In genomic region chr18:12883003-12883683, GRCh38 we compare ENCODE assay signal across 8 cellular contexts. TPM values are rescaled to one million over a fixed set of nuclear protein-coding genes. Genes with fewer than 3 reads are reported as not detected.
DNase-seq lines count a peak whose midpoint lies in the region; ATAC-seq and TF ChIP-seq lines count a peak whose summit lies in the region.

No MANE protein-coding gene starts in this region.

- H3K27ac ChIP-seq in VCaP, result peak overlapping the region; percentile 95

- H3K4me1 Mint-ChIP-seq in natural killer cell treated with Interleukin-12 subunit alpha and Interleukin-12 subunit beta and Interleukin-15 and Interleukin-18, amount 100 ng/mL, for 72 hours (ENCODE audit: low read depth in 2 of 2), result peaks cover 58 to 76% of the 10 kb centered on the region in 2 donors

- no peak for TF ChIP-seq POLR2A in erythroblast (IDR thresholded peaks at IDR 0.05; ENCODE audit: low read length)

- ATAC-seq in HG03135 (IDR thresholded peaks at IDR 0.05; ENCODE audit: unreplicated experiment) (peak; percentile 22), GM18519 (IDR thresholded peaks at IDR 0.05; ENCODE audit: low FRiP score, unreplicated experiment) (no peak)
- peak; percentile 25 to 34 for ATAC-seq in natural killer cell treated with Interleukin-12 subunit alpha and Interleukin-12 subunit beta and Interleukin-15 and Interleukin-18, amount 100 ng/mL, for 72 hours

- DNase-seq in activated effector memory CD4-positive, alpha-beta T cell treated with anti-CD3 and anti-CD28 coated beads, Interleukin-2, amount 50 U/mL, for 16 hours, result peak; percentile 68
- DNase-seq in activated effector memory CD4-positive, alpha-beta T cell treated with Interleukin-2 at 50 U/mL for 16 hours, result no peak
- DNase-seq in erythroblast (lab: John Stamatoyannopoulos, UW) (peak; percentile 56 to 68), pons (ENCODE audit: low spot score) (no peak)
- DNase-seq in natural killer cell treated with Interleukin-12 subunit alpha and Interleukin-12 subunit beta and Interleukin-15 and Interleukin-18, amount 100 ng/mL, for 72 hours (ENCODE audit: low spot score), result no peak

- peak overlapping the region; percentile 95 for H3K4me3 Mint-ChIP-seq in natural killer cell treated with Interleukin-12 subunit alpha and Interleukin-12 subunit beta and Interleukin-15 and Interleukin-18, amount 100 ng/mL, for 72 hours

- peak overlapping the region; percentile 89 to 98 for H3K27ac Mint-ChIP-seq in natural killer cell treated with Interleukin-12 subunit alpha and Interleukin-12 subunit beta and Interleukin-15 and Interleukin-18, amount 100 ng/mL, for 72 hours

- H3K27me3 Mint-ChIP-seq in natural killer cell treated with Interleukin-12 subunit alpha and Interleukin-12 subunit beta and Interleukin-15 and Interleukin-18, amount 100 ng/mL, for 72 hours, result no peaks in the 10 kb centered on the region

- no peak for TF ChIP-seq CTCF in VCaP (conservative IDR thresholded peaks at IDR 0.05)

- H3K9me3 Mint-ChIP-seq in natural killer cell treated with Interleukin-12 subunit alpha and Interleukin-12 subunit beta and Interleukin-15 and Interleukin-18, amount 100 ng/mL, for 72 hours, result no peaks in the 10 kb centered on the region

- H3K36me3 Mint-ChIP-seq in natural killer cell treated with Interleukin-12 subunit alpha and Interleukin-12 subunit beta and Interleukin-15 and Interleukin-18, amount 100 ng/mL, for 72 hours, result peaks cover 25% of the 10 kb centered on the region

RNA-seq across cellular contexts. Expression of gene PTPN2, which starts 0.9 kb away (rescaled TPM):
- 100 to 1,000 TPM; 151 to 156 TPM for total RNA-seq in natural killer cell treated with Interleukin-12 subunit alpha and Interleukin-12 subunit beta and Interleukin-15 and Interleukin-18, amount 100 ng/mL, for 72 hours

Comparison
In these comparisons a context has a peak if more than half of its experiments do, and no peak if none do; other contexts are left out.
1. DNase-seq: peak in activated effector memory CD4-positive, alpha-beta T cell treated with anti-CD3 and anti-CD28 coated beads, Interleukin-2, amount 50 U/mL, for 16 hours (single experiment) and erythroblast (2 of 2); none in activated effector memory CD4-positive, alpha-beta T cell treated with Interleukin-2 at 50 U/mL for 16 hours (single experiment), natural killer cell treated with Interleukin-12 subunit alpha and Interleukin-12 subunit beta and Interleukin-15 and Interleukin-18, amount 100 ng/mL, for 72 hours (single experiment) and pons (single experiment).